33 cellular contexts compared by ENCODE assay signal in genomic region chr2:41994661-41995060, GRCh38. TPM values are rescaled to one million over a fixed set of nuclear protein-coding genes. Genes with fewer than 3 reads are reported as not detected.
"Had no signal": no experiment of that assay in that cellular context is flagged by ENCODE, and none has a peak within 500 bp of the region (broad histone marks: within the 10 kb centered on the region; RNA-seq: fewer than 3 reads in every experiment).

No MANE protein-coding gene starts in this region.

- H3K27ac ChIP-seq: brain microvascular endothelial cell, KMS-11, Peyer's patch, VCaP had no signal

- H3K36me3 Mint-ChIP-seq: activated CD4-positive, alpha-beta memory T cell treated with anti-CD3 and anti-CD28 coated beads for 36 hours; activated CD8-positive, alpha-beta memory T cell treated with anti-CD3 and anti-CD28 coated beads, Interleukin-2, amount 10 ng/mL, durations not matched to agents 7 days and 5 days; activated naive CD8-positive, alpha-beta T cell treated with anti-CD3 and anti-CD28 coated beads for 36 hours; T-cell had no signal

- H3K4me3 Mint-ChIP-seq: activated B cell treated with CpG ODN at 0.5 μM for 24 hours; activated CD4-positive, alpha-beta memory T cell treated with anti-CD3 and anti-CD28 coated beads for 36 hours; activated CD8-positive, alpha-beta memory T cell treated with anti-CD3 and anti-CD28 coated beads, Interleukin-2, amount 10 ng/mL, durations not matched to agents 7 days and 5 days; activated naive CD8-positive, alpha-beta T cell treated with anti-CD3 and anti-CD28 coated beads for 36 hours; activated T-helper 17 cell treated with anti-CD3 and anti-CD28 coated beads, Interleukin-2, amount 50 U/mL, for 72 hours; T-cell; T-helper 17 cell had no signal

- H3K9ac ChIP-seq: KMS-11 had no signal

- H3K27ac Mint-ChIP-seq: activated B cell treated with CpG ODN at 0.5 μM for 24 hours; activated CD4-positive, alpha-beta memory T cell treated with anti-CD3 and anti-CD28 coated beads for 36 hours; activated CD8-positive, alpha-beta memory T cell treated with anti-CD3 and anti-CD28 coated beads, Interleukin-2, amount 10 ng/mL, durations not matched to agents 7 days and 5 days; activated naive CD8-positive, alpha-beta T cell treated with anti-CD3 and anti-CD28 coated beads for 36 hours; activated T-helper 17 cell treated with anti-CD3 and anti-CD28 coated beads, Interleukin-2, amount 50 U/mL, for 72 hours; T-cell had no signal

- DNase-seq: activated B cell treated with CpG ODN at 0.5 μM for 24 hours; activated CD4-positive, alpha-beta memory T cell treated with anti-CD3 and anti-CD28 coated beads for 36 hours; activated CD4-positive, alpha-beta T cell treated with anti-CD3 and anti-CD28 coated beads for 4 hours; activated CD4-positive, alpha-beta T cell treated with anti-CD3 and anti-CD28 coated beads, Interleukin-2, amount 50 U/mL, for 1 hour; activated CD4-positive, CD25-positive, alpha-beta regulatory T cell treated with anti-CD3 and anti-CD28 coated beads, Interleukin-2, amount 50 U/mL, for 72 hours; activated CD8-positive, alpha-beta memory T cell treated with anti-CD3 and anti-CD28 coated beads for 24 hours; activated CD8-positive, alpha-beta memory T cell treated with anti-CD3 and anti-CD28 coated beads, Interleukin-2, amount 10 ng/mL, durations not matched to agents 7 days and 5 days; activated CD8-positive, alpha-beta memory T cell treated with anti-CD3 and anti-CD28 coated beads, Interleukin-2, amount 50 U/mL, for 48 hours; activated effector memory CD4-positive, alpha-beta T cell treated with anti-CD3 and anti-CD28 coated beads, Interleukin-2, amount 50 U/mL, for 16 hours; activated naive CD4-positive, alpha-beta T cell; activated naive CD4-positive, alpha-beta T cell treated with anti-CD3 and anti-CD28 coated beads, Interleukin-2, amount 50 U/mL, for 16 hours; activated naive CD8-positive, alpha-beta T cell treated with anti-CD3 and anti-CD28 coated beads for 36 hours; activated T-cell treated with anti-CD3 and anti-CD28 coated beads, Interleukin-2, amount 50 U/mL, for 48 hours; amniotic stem cell; aorta; central memory CD4-positive, alpha-beta T cell; MM.1S; NCI-H1092; NCI-H1436 treated with DMSO at 0.1 percent for 48 hours; NCI-H1694 treated with DMSO at 0.1 percent for 48 hours; NCI-H2029; NCI-H345; NCI-H524 treated with DMSO at 0.1 percent for 48 hours; Peyer's patch; RPMI8226; SIG-M5; T-cell; T-helper 17 cell had no signal

- ATAC-seq: activated CD8-positive, alpha-beta memory T cell treated with anti-CD3 and anti-CD28 coated beads, Interleukin-2, amount 10 ng/mL, durations not matched to agents 7 days and 5 days; SK-N-SH treated with all-trans-retinoic acid at 6 μM for 48 hours; T-cell; T-helper 17 cell had no signal

- H3K4me2 ChIP-seq: KMS-11 had no signal

- H3K27me3 ChIP-seq: brain microvascular endothelial cell, Peyer's patch had no signal

- H3K4me1 Mint-ChIP-seq: activated B cell treated with CpG ODN at 0.5 μM for 24 hours; activated CD8-positive, alpha-beta memory T cell treated with anti-CD3 and anti-CD28 coated beads, Interleukin-2, amount 10 ng/mL, durations not matched to agents 7 days and 5 days; activated naive CD8-positive, alpha-beta T cell treated with anti-CD3 and anti-CD28 coated beads for 36 hours; T-cell had no signal

- H3K9me3 ChIP-seq: Peyer's patch had no signal

- H3K9me3 Mint-ChIP-seq: activated T-helper 17 cell treated with anti-CD3 and anti-CD28 coated beads, Interleukin-2, amount 50 U/mL, for 72 hours; T-cell had no signal

- H3K4me1 ChIP-seq: Peyer's patch had no signal

- H3K36me3 ChIP-seq: brain microvascular endothelial cell, Peyer's patch had no signal

- H3K4me3 ChIP-seq: Peyer's patch had no signal

RNA-seq across cellular contexts. Expression of gene PKDCC, which starts 53.2 kb away (rescaled TPM):
- total RNA-seq: activated B cell treated with CpG ODN at 0.5 μM for 24 hours; activated CD4-positive, alpha-beta memory T cell treated with anti-CD3 and anti-CD28 coated beads for 36 hours; activated CD8-positive, alpha-beta memory T cell treated with anti-CD3 and anti-CD28 coated beads, Interleukin-2, amount 10 ng/mL, durations not matched to agents 7 days and 5 days; activated naive CD8-positive, alpha-beta T cell treated with anti-CD3 and anti-CD28 coated beads for 36 hours; activated T-helper 17 cell treated with anti-CD3 and anti-CD28 coated beads, Interleukin-2, amount 50 U/mL, for 72 hours had no signal
